Comparison of ENCODE assay signal across 8 cellular contexts in genomic region chr5:17203329-17204132, GRCh38. TPM values are rescaled to one million over a fixed set of nuclear protein-coding genes. Genes with fewer than 3 reads are reported as not detected.
DNase-seq lines count a peak whose midpoint lies in the region; ATAC-seq, FAIRE-seq and TF ChIP-seq lines count a peak whose summit lies in the region.

No MANE protein-coding gene starts in this region.

- H3K79me2 ChIP-seq in keratinocyte (ENCODE audit: control insufficient read depth, insufficient read depth, low read length) = no peaks in the 10 kb centered on the region

- H3K9me1 ChIP-seq in keratinocyte (ENCODE audit: control insufficient read depth, extremely low read depth, insufficient read depth, low read length) = no peaks in the 10 kb centered on the region

- ATAC-seq in GM19372 (IDR thresholded peaks at IDR 0.05; ENCODE audit: low read depth, unreplicated experiment) = peak; percentile 76

- in situ Hi-C loops in Caki2 (cut with HindIII; ENCODE audit: low pct_unique_long_range_greater_than_20kb, low sequenced_read_pairs) = no loop called here
- in situ Hi-C loops in brain microvascular endothelial cell (cut with HindIII; ENCODE audit: low pct_ligation_motif_present, low sequenced_read_pairs) = no loop called here

- intact Hi-C loops in tibial artery (cut with DNase I; ENCODE audit: low total_unique reads) = loop anchor here (10.0 kb wide), 1 partner anchor 719 kb away; no protein-coding TSS in a partner anchor

- no peaks in the 10 kb centered on the region for H3K27me3 ChIP-seq in HL-60 (ENCODE audit: insufficient read depth, poor library complexity, severe bottlenecking)
- H3K27me3 ChIP-seq in brain microvascular endothelial cell (replicated peaks) = peaks cover 2% of the 10 kb centered on the region
- peaks cover 5% of the 10 kb centered on the region for H3K27me3 ChIP-seq in keratinocyte (ENCODE audit: control insufficient read depth, extremely low read depth, insufficient read depth, low read length)
- H3K27me3 ChIP-seq in tibial artery = peaks cover 0 to 28% of the 10 kb centered on the region in 2 donors

- H3K27ac ChIP-seq in HL-60 (replicated peaks) (no peak overlapping the region), brain microvascular endothelial cell (no peak overlapping the region), keratinocyte (ENCODE audit: control insufficient read depth, insufficient read depth, low read length) (no peak overlapping the region), tibial artery (no peak overlapping the region)

- peak; percentile 68 for DNase-seq in Caki2 (ENCODE audit: low read depth)
- DNase-seq in HL-60 (ENCODE audit: low read depth in 1 of 2, low spot score in 1 of 2) = peak in 1 of 2 experiments; percentile 38
- DNase-seq in NCI-H748 (lab: John Stamatoyannopoulos, UW; ENCODE audit: unreplicated experiment) = peak; percentile 82
- peak; percentile 75 for DNase-seq in brain microvascular endothelial cell
- no peak for DNase-seq in keratinocyte (ENCODE audit: low read depth, low spot score)
- DNase-seq in tibial artery = peak in 1 of 2 donors; percentile 25
- no peak for DNase-seq in stimulated activated CD4-positive, alpha-beta T cell treated with anti-CD3 and anti-CD28 coated beads, Interleukin-2, amount 100 ng/mL, for 48 hours

- no peak overlapping the region for H3K4me2 ChIP-seq in keratinocyte (ENCODE audit: control insufficient read depth, extremely low read depth, insufficient read depth, low read depth, low read length)

- TF ChIP-seq CTCF in HL-60 (IDR thresholded peaks at IDR 0.05; ENCODE audit: insufficient read depth, low read length) (peak; percentile 59), brain microvascular endothelial cell (IDR thresholded peaks at IDR 0.05; ENCODE audit: low read depth, low read length, missing control alignments) (peak; percentile 73), keratinocyte (optimal IDR thresholded peaks at IDR 0.05 in 1 of 3, IDR thresholded peaks at IDR 0.05 in 1 of 3, conservative IDR thresholded peaks at IDR 0.05 in 1 of 3; ENCODE audit: extremely low read depth in 1 of 3, insufficient read depth in 2 of 3, low read length in 3 of 3) (peak; percentile 59 to 67 (median 65)), tibial artery (IDR thresholded peaks at IDR 0.05) (peak; percentile 64 to 71)

- FAIRE-seq in keratinocyte (lab: Jason Lieb, UNC) = peak; percentile 95

- H3K9me3 ChIP-seq in keratinocyte (ENCODE audit: control insufficient read depth, low read depth, low read length) (no peaks in the 10 kb centered on the region), tibial artery (no peaks in the 10 kb centered on the region)

- H3K36me3 ChIP-seq in brain microvascular endothelial cell (replicated peaks) = no peaks in the 10 kb centered on the region
- no peaks in the 10 kb centered on the region for H3K36me3 ChIP-seq in keratinocyte (ENCODE audit: control insufficient read depth in 2 of 2, extremely low read depth in 1 of 2, insufficient read depth in 2 of 2, low read length in 2 of 2)
- no peaks in the 10 kb centered on the region for H3K36me3 ChIP-seq in tibial artery

- H4K20me1 ChIP-seq in keratinocyte (ENCODE audit: control insufficient read depth, extremely low read depth, insufficient read depth, low read length) = no peaks in the 10 kb centered on the region

- dilution Hi-C loops in keratinocyte (cut with MboI; ENCODE audit: extremely low pct_ligation_motif_present, low sequenced_read_pairs) = no loop called here

- no peak overlapping the region for H3K9ac ChIP-seq in keratinocyte (ENCODE audit: control insufficient read depth, extremely low read depth, insufficient read depth, low read length)

- H3K4me3 ChIP-seq in HL-60 (replicated peaks; ENCODE audit: insufficient read depth, low read length) (no peak overlapping the region), brain microvascular endothelial cell (ENCODE audit: low read depth, low read length) (no peak overlapping the region), keratinocyte (ENCODE audit: control insufficient read depth in 2 of 3, extremely low read depth in 1 of 3, insufficient read depth in 2 of 3, low read depth in 1 of 3, low read length in 3 of 3) (no peak overlapping the region), tibial artery (no peak overlapping the region)

- no peak overlapping the region for H2AFZ ChIP-seq in keratinocyte (ENCODE audit: control insufficient read depth, low read length)

- H3K4me1 ChIP-seq in keratinocyte (ENCODE audit: control insufficient read depth, extremely low read depth, insufficient read depth, low read length) (peaks cover 7% of the 10 kb centered on the region), tibial artery (peaks cover 0 to 5% (median 1%) of the 10 kb centered on the region in 4 donors)

RNA-seq across cellular contexts. Expression of gene BASP1, which starts 13.9 kb away (rescaled TPM):
- 12.6 and 25.6 TPM in 2 replicates for total RNA-seq in Caki2 (2014; rRNA removed; shearing (Covaris generic); ENCODE audit: low replicate concordance)
- polyA plus RNA-seq in keratinocyte = 112 to 155 TPM (median 127 TPM) in 3 replicates
- polyA plus RNA-seq in keratinocyte (2011; ENCODE audit: low read depth) = 7.3 TPM
- 162 and 198 TPM in 2 replicates for polyA plus RNA-seq in keratinocyte (2011; cell fraction: cytosol; rRNA removed)
- 97.7 and 103 TPM in 2 replicates for polyA plus RNA-seq in keratinocyte (2011; cell fraction: nucleus; rRNA removed)
- 62.0 and 137 TPM in 2 replicates for polyA plus RNA-seq in keratinocyte (2012; ENCODE audit: low replicate concordance)
- 12.0 to 36.1 TPM (median 24.9 TPM) in 3 replicates for polyA minus RNA-seq in keratinocyte
- polyA minus RNA-seq in keratinocyte (2011; cell fraction: cytosol; rRNA and poly(A)+ RNA removed) = 76.9 TPM
- 19.1 and 25.1 TPM in 2 replicates for polyA minus RNA-seq in keratinocyte (2011; cell fraction: nucleus; rRNA and poly(A)+ RNA removed)

Comparison
In these comparisons a context has a peak if more than half of its experiments do, and no peak if none do; other contexts are left out.
1. DNase-seq: peak in Caki2 (single experiment), NCI-H748 (single experiment) and brain microvascular endothelial cell (single experiment); none in keratinocyte (single experiment) and stimulated activated CD4-positive, alpha-beta T cell treated with anti-CD3 and anti-CD28 coated beads, Interleukin-2, amount 100 ng/mL, for 48 hours (0 of 2).
2. Peak in every context shown above with its lines, with median percentiles within 50 percentile points of each other: CTCF ChIP-seq.